Comparison of ENCODE assay signal across 8 cellular contexts in genomic region chr12:3752741-3753486, GRCh38. TPM values are rescaled to one million over a fixed set of nuclear protein-coding genes. Genes with fewer than 3 reads are reported as not detected.
DNase-seq lines count a peak whose midpoint lies in the region; ATAC-seq and TF ChIP-seq lines count a peak whose summit lies in the region.

A gene with protein sequence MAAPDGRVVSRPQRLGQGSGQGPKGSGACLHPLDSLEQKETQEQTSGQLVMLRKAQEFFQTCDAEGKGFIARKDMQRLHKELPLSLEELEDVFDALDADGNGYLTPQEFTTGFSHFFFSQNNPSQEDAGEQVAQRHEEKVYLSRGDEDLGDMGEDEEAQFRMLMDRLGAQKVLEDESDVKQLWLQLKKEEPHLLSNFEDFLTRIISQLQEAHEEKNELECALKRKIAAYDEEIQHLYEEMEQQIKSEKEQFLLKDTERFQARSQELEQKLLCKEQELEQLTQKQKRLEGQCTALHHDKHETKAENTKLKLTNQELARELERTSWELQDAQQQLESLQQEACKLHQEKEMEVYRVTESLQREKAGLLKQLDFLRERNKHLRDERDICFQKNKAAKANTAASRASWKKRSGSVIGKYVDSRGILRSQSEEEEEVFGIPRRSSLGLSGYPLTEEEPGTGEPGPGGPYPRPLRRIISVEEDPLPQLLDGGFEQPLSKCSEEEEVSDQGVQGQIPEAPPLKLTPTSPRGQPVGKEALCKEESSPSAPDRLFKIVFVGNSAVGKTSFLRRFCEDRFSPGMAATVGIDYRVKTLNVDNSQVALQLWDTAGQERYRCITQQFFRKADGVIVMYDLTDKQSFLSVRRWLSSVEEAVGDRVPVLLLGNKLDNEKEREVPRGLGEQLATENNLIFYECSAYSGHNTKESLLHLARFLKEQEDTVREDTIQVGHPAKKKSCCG (minus strand): TSS chr12:3753109. CDS start chr12:3696999, 56,110 bp downstream.

- peak; percentile 75 for TF ChIP-seq CTCF in GM12873 (IDR thresholded peaks at IDR 0.05; ENCODE audit: insufficient read depth, low read depth, low read length, missing control alignments)
- TF ChIP-seq CTCF in HEK293 (tag by site-specific recombination; IDR thresholded peaks at IDR 0.05), result peak; percentile 75; the same call in 1 of the 2 replicates

- H3K27ac Mint-ChIP-seq in activated CD4-positive, alpha-beta T cell treated with anti-CD3 and anti-CD28 coated beads for 36 hours, result peak within 1 kb of the TSS; percentile 96

- CTCF ChIA-PET in HEK293 (lab: Yijun Ruan, JAX), result interaction anchor here (0.7 to 1.0 kb wide), 2 partner anchors 51 to 276 kb away, joined by 3 to 4 read pairs; no protein-coding TSS in a partner anchor
- CTCF ChIA-PET in activated CD4-positive, alpha-beta T cell treated with anti-CD3 and anti-CD28 coated beads for 36 hours (lab: Charles Lee), result interaction anchor here (0.6 to 1.0 kb wide), 5 partner anchors 11 to 51 kb away, joined by 3 to 5 read pairs (median 3); no protein-coding TSS in a partner anchor

- peak; percentile 84 for ATAC-seq in activated CD4-positive, alpha-beta T cell treated with anti-CD3 and anti-CD28 coated beads for 36 hours

- H3K4me1 ChIP-seq in HEK293 (ENCODE audit: control insufficient read depth, insufficient read depth, low read length), result no peaks in the 10 kb centered on the region; the same call in 1 of the 2 replicates
- H3K4me1 ChIP-seq in mononuclear cell (ENCODE audit: insufficient read depth, low read length), result peaks cover 53% of the 10 kb centered on the region

- POLR2A ChIA-PET in HEK293 (lab: Yijun Ruan, JAX), result no interaction called here
- POLR2A ChIA-PET in activated CD4-positive, alpha-beta T cell treated with anti-CD3 and anti-CD28 coated beads for 36 hours (lab: Charles Lee), result interaction anchor here (1.0 kb wide), 1 partner anchor 9 kb away, joined by 6 read pairs; no protein-coding TSS in a partner anchor

- H3K4me3 ChIP-seq in HEK293 (ENCODE audit: low read depth, low read length), result peak within 1 kb of the TSS; percentile 21
- H3K4me3 ChIP-seq in mononuclear cell (ENCODE audit: low read length), result peak within 1 kb of the TSS; percentile 63

- H3K36me3 ChIP-seq in HEK293 (ENCODE audit: control insufficient read depth in 2 of 2, insufficient read depth in 1 of 2, low read length in 2 of 2), result no peaks in the 10 kb centered on the region

- H3K4me3 Mint-ChIP-seq in activated CD4-positive, alpha-beta T cell treated with anti-CD3 and anti-CD28 coated beads for 36 hours, result peak within 1 kb of the TSS; percentile 86

- peaks cover 21% of the 10 kb centered on the region for H3K36me3 Mint-ChIP-seq in activated CD4-positive, alpha-beta T cell treated with anti-CD3 and anti-CD28 coated beads for 36 hours (ENCODE audit: low read depth)

- H3K27ac ChIP-seq in HEK293 (ENCODE audit: extremely low read depth, low read depth, low read length), result no peak within 1 kb of the TSS; the same call in 1 of the 2 replicates

- DNase-seq in MV-4-11 (lab: John Stamatoyannopoulos, UW) (peak; percentile 69), ecto neural progenitor cell (ENCODE audit: low spot score) (peak; percentile 92), NCI-H2107 (lab: John Stamatoyannopoulos, UW) (no peak)
- DNase-seq in activated CD4-positive, alpha-beta T cell treated with anti-CD3 and anti-CD28 coated beads for 36 hours, result peak; percentile 92
- peak; percentile 50 to 75 for DNase-seq in stimulated activated CD8-positive, alpha-beta memory T cell treated with anti-CD3 and anti-CD28 coated beads, Interleukin-4, amount 100 ng/mL, for 4 hours (ENCODE audit: low read depth in 2 of 2, low spot score in 1 of 2)

- no peaks in the 10 kb centered on the region for H3K27me3 ChIP-seq in mononuclear cell (ENCODE audit: insufficient read depth, low read length)

- intact Hi-C loops in activated CD4-positive, alpha-beta T cell treated with anti-CD3 and anti-CD28 coated beads for 36 hours (cut with DNase I, micrococcal nuclease), result loop anchor here (1.0 to 10.0 kb wide), 9 partner anchors 24 to 940 kb away; partner anchors contain the start of genes PARP11 (in 2 of the 2), ITFG2 (in 1 of the 2), TIGAR (in 1 of the 2) and TSPAN9 (in 1 of the 2)

- H3K4me1 Mint-ChIP-seq in activated CD4-positive, alpha-beta T cell treated with anti-CD3 and anti-CD28 coated beads for 36 hours, result peaks cover 52% of the 10 kb centered on the region

- H3K9me3 Mint-ChIP-seq in activated CD4-positive, alpha-beta T cell treated with anti-CD3 and anti-CD28 coated beads for 36 hours (ENCODE audit: low read depth), result no peaks in the 10 kb centered on the region

- H3K27me3 Mint-ChIP-seq in activated CD4-positive, alpha-beta T cell treated with anti-CD3 and anti-CD28 coated beads for 36 hours, result no peaks in the 10 kb centered on the region

- H3K9me3 ChIP-seq in HEK293 (ENCODE audit: control insufficient read depth, insufficient read depth, low read depth, low read length) (no peaks in the 10 kb centered on the region), mononuclear cell (ENCODE audit: low read depth, low read length) (no peaks in the 10 kb centered on the region)

TF ChIP-seq in HEK293, 187 proteins besides CTCF, POLR2A, EP300 and RAD21 (continues in another document):
- TF ChIP-seq KLF7 (tag by site-specific recombination; IDR thresholded peaks at IDR 0.05; ENCODE audit: borderline replicate concordance) (no peak), ZNF777 (tag by site-specific recombination; IDR thresholded peaks at IDR 0.05; ENCODE audit: borderline replicate concordance) (no peak), ZIC2 (tag by site-specific recombination; IDR thresholded peaks at IDR 0.05) (no peak), ZNF76 (tag by site-specific recombination; IDR thresholded peaks at IDR 0.05; ENCODE audit: borderline replicate concordance, low read depth) (0 out of 2 replicates have a peak, but pooled peaks have one; percentile 24), ZNF174 (tag by site-specific recombination; IDR thresholded peaks at IDR 0.05) (no peak), ZSCAN30 (tag by site-specific recombination; IDR thresholded peaks at IDR 0.05) (peak; percentile 56; the same call in 1 of the 2 replicates), SALL2 (tag by site-specific recombination; IDR thresholded peaks at IDR 0.05; ENCODE audit: borderline replicate concordance) (no peak), ZNF830 (tag by site-specific recombination; IDR thresholded peaks at IDR 0.05; ENCODE audit: low read depth) (no peak), ZNF433 (tag by site-specific recombination; IDR thresholded peaks at IDR 0.05; ENCODE audit: low read depth) (no peak), KLF1 (tag by site-specific recombination; IDR thresholded peaks at IDR 0.05) (no peak), KLF8 (tag by site-specific recombination; IDR thresholded peaks at IDR 0.05) (no peak), ZNF341 (tag by site-specific recombination; IDR thresholded peaks at IDR 0.05; ENCODE audit: low read depth) (no peak), ZNF175 (tag by site-specific recombination; IDR thresholded peaks at IDR 0.05) (no peak), ZNF112 (tag by site-specific recombination; IDR thresholded peaks at IDR 0.05) (no peak), ZBTB1 (tag by site-specific recombination; IDR thresholded peaks at IDR 0.05) (no peak), ZNF837 (tag by site-specific recombination; IDR thresholded peaks at IDR 0.05) (no peak), ZNF221 (tag by site-specific recombination; IDR thresholded peaks at IDR 0.05; ENCODE audit: borderline replicate concordance) (no peak)
- TF ChIP-seq, protein P1, sequence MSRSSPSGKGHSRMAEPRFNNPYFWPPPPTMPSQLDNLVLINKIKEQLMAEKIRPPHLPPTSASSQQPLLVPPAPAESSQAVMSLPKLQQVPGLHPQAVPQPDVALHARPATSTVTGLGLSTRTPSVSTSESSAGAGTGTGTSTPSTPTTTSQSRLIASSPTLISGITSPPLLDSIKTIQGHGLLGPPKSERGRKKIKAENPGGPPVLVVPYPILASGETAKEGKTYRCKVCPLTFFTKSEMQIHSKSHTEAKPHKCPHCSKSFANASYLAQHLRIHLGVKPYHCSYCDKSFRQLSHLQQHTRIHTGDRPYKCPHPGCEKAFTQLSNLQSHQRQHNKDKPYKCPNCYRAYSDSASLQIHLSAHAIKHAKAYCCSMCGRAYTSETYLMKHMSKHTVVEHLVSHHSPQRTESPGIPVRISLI (tag by site-specific recombination; IDR thresholded peaks at IDR 0.05), result no peak
- TF ChIP-seq, protein P2, sequence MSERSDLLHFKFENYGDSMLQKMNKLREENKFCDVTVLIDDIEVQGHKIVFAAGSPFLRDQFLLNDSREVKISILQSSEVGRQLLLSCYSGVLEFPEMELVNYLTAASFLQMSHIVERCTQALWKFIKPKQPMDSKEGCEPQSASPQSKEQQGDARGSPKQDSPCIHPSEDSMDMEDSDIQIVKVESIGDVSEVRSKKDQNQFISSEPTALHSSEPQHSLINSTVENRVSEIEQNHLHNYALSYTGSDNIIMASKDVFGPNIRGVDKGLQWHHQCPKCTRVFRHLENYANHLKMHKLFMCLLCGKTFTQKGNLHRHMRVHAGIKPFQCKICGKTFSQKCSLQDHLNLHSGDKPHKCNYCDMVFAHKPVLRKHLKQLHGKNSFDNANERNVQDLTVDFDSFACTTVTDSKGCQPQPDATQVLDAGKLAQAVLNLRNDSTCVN (tag by site-specific recombination; optimal IDR thresholded peaks at IDR 0.05), result peak; percentile 65
- TF ChIP-seq, protein P3, sequence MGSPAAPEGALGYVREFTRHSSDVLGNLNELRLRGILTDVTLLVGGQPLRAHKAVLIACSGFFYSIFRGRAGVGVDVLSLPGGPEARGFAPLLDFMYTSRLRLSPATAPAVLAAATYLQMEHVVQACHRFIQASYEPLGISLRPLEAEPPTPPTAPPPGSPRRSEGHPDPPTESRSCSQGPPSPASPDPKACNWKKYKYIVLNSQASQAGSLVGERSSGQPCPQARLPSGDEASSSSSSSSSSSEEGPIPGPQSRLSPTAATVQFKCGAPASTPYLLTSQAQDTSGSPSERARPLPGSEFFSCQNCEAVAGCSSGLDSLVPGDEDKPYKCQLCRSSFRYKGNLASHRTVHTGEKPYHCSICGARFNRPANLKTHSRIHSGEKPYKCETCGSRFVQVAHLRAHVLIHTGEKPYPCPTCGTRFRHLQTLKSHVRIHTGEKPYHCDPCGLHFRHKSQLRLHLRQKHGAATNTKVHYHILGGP (tag by site-specific recombination; IDR thresholded peaks at IDR 0.05), result no peak
- TF ChIP-seq, protein P4, sequence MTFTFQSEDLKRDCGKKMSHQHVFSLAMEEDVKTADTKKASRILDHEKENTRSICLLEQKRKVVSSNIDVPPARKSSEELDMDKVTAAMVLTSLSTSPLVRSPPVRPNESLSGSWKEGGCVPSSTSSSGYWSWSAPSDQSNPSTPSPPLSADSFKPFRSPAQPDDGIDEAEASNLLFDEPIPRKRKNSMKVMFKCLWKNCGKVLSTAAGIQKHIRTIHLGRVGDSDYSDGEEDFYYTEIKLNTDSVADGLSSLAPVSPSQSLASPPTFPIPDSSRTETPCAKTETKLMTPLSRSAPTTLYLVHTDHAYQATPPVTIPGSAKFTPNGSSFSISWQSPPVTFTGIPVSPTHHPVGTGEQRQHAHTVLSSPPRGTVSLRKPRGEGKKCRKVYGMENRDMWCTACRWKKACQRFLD (tag by site-specific recombination; IDR thresholded peaks at IDR 0.05), result no peak

RNA-seq across cellular contexts. Expression of the gene that starts here (rescaled TPM):
- total RNA-seq in activated CD4-positive, alpha-beta T cell treated with anti-CD3 and anti-CD28 coated beads for 36 hours, result 10 to 100 TPM; 19.2 to 22.5 TPM
- 18.4 TPM for total RNA-seq in mononuclear cell
